ENCODE assay signal across 8 cellular contexts in the genomic region with DNA sequence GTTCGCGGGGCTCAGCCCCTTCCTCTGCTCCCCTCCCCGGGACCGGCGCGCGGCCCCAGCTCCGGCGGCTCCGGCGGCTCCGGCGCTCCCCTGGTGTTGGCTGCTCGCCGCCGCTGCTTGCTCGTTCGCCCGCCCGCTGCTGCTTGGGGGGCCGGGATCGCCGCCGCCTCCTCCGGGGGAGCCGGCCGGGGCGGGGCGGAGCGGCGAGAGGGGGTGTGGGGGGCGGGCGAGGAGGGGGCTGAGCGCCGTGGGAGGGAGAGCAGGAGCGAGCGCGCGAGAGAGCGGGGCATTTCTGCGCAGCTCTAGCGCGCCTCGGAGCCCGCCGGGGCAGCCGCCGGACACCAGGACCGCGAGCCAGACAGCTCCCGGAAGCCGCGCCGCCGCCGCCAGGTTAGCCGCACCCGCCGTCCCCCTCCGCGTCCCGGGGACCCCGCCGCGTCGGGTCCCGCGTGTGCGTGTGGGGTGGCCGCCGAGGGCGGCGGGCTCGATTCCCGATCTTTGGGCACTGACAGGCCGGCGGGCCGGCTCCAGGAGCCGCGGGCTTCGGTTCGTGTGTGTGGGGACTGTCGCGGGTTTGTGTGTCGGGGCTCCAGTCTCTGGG.
DNase-seq lines count a peak whose midpoint lies in the region; ATAC-seq lines count a peak whose summit lies in the region.

No MANE protein-coding gene starts in this region.

- peak overlapping the region; percentile 98 for H3K4me2 ChIP-seq in BLaER1

- H3K27me3 Mint-ChIP-seq in activated T-helper 17 cell treated with anti-CD3 and anti-CD28 coated beads, Interleukin-2, amount 50 U/mL, for 72 hours, result peaks cover 38% of the 10 kb centered on the region

- H4K20me1 ChIP-seq in BLaER1, result peaks cover 12% of the 10 kb centered on the region

- peak; percentile 35 for ATAC-seq in activated T-helper 17 cell treated with anti-CD3 and anti-CD28 coated beads, Interleukin-2, amount 50 U/mL, for 72 hours (replicated peaks)
- ATAC-seq in Right ventricle myocardium superior (ENCODE audit: poor library complexity), result peak; percentile 76

- H3K4me1 ChIP-seq in BLaER1, result peaks cover 33% of the 10 kb centered on the region

- no peaks in the 10 kb centered on the region for H3K9me3 Mint-ChIP-seq in activated T-helper 17 cell treated with anti-CD3 and anti-CD28 coated beads, Interleukin-2, amount 50 U/mL, for 72 hours

- H3K9ac ChIP-seq in BLaER1, result peak overlapping the region; percentile 61

- H3K27me3 ChIP-seq in BLaER1, result peaks cover 63% of the 10 kb centered on the region

- H3K27ac ChIP-seq in BLaER1, result no peak overlapping the region

- H3K36me3 Mint-ChIP-seq in activated T-helper 17 cell treated with anti-CD3 and anti-CD28 coated beads, Interleukin-2, amount 50 U/mL, for 72 hours (ENCODE audit: low read depth), result no peaks in the 10 kb centered on the region

- H3K36me3 ChIP-seq in BLaER1, result no peaks in the 10 kb centered on the region

- H3K4me3 ChIP-seq in BLaER1, result peak overlapping the region; percentile 72

- intact Hi-C loops in Right ventricle myocardium superior (cut with DNase I), result no loop called here
- intact Hi-C loops in posterior cingulate gyrus (cut with DNase I), result no loop called here

- peak overlapping the region; percentile 85 for H3K4me3 Mint-ChIP-seq in activated T-helper 17 cell treated with anti-CD3 and anti-CD28 coated beads, Interleukin-2, amount 50 U/mL, for 72 hours

- H3K9me3 ChIP-seq in BLaER1, result no peaks in the 10 kb centered on the region

- DNase-seq in HT-29 (ENCODE audit: low spot score) (peak; percentile 61), Right ventricle myocardium superior (peak; percentile 55), posterior cingulate gyrus (peak in 9 of 10 donors; percentile 19 to 90 (median 33)), NCI-H2029 treated with DMSO at 0.1 percent for 48 hours (lab: John Stamatoyannopoulos, UW) (no peak), GOT3 (lab: John Stamatoyannopoulos, UW) (no peak), SW 1271 (lab: John Stamatoyannopoulos, UW) (no peak)

- H3K27ac Mint-ChIP-seq in activated T-helper 17 cell treated with anti-CD3 and anti-CD28 coated beads, Interleukin-2, amount 50 U/mL, for 72 hours, result peak overlapping the region; percentile 30

- H3K4me1 Mint-ChIP-seq in activated T-helper 17 cell treated with anti-CD3 and anti-CD28 coated beads, Interleukin-2, amount 50 U/mL, for 72 hours, result peaks cover 11% of the 10 kb centered on the region

Comparison
In these comparisons a context has a peak if more than half of its experiments do, and no peak if none do; other contexts are left out.
1. DNase-seq: peak in HT-29 (single experiment), Right ventricle myocardium superior (single experiment) and posterior cingulate gyrus (9 of 10); none in NCI-H2029 treated with DMSO at 0.1 percent for 48 hours (single experiment), GOT3 (single experiment) and SW 1271 (0 of 2).